10 cellular contexts compared by ENCODE assay signal in the genomic region with DNA sequence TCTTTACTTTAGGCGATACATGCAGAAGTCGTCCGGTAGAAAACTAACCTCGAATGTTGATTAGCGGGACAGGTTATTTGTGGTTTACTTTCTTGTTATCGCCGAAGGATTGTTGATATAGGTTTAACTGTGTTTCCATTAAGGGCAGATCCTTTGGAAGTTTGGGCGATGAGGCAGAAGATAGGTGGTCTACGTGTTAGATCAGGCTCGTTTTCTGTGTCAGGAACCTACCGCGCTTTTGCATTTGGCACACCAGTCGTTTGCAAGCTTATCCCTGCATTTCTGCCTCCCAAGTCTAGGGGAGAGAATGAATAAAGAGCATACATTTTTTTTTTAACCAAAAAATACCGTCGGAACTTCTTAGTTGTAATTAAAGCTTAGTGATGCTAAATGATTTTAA. TPM values are rescaled to one million over a fixed set of nuclear protein-coding genes. Genes with fewer than 3 reads are reported as not detected.
DNase-seq lines count a peak whose midpoint lies in the region; ATAC-seq and TF ChIP-seq lines count a peak whose summit lies in the region.
"Had no signal": no experiment of that assay in that cellular context is flagged by ENCODE, and none has a peak within 500 bp of the region (broad histone marks: within the 10 kb centered on the region; RNA-seq: fewer than 3 reads in every experiment).

No MANE protein-coding gene starts in this region.

- H3K27me3 ChIP-seq in NT2/D1 (ENCODE audit: insufficient read depth, insufficient read length) (no peaks in the 10 kb centered on the region), skeletal muscle tissue (ENCODE audit: control insufficient read depth in 3 of 3, insufficient read depth in 3 of 3, low read length in 3 of 3) (no peaks in the 10 kb centered on the region)

- H3K9ac ChIP-seq in NT2/D1 (ENCODE audit: insufficient read length, low read depth), result peak overlapping the region; percentile 74
- H3K9ac ChIP-seq in skeletal muscle tissue (ENCODE audit: low read depth in 1 of 3, low read length in 3 of 3), result peak overlapping the region in 2 of 3 donors; percentile 99

- H3K27ac Mint-ChIP-seq in activated CD4-positive, alpha-beta T cell treated with anti-CD3 and anti-CD28 coated beads, Interleukin-2, amount 10 ng/mL, durations not matched to agents 24 days and 14 days, result peak overlapping the region; percentile 100

- ATAC-seq in esophagus mucosa, result no peak

- H3K9me3 Mint-ChIP-seq in activated CD4-positive, alpha-beta T cell treated with anti-CD3 and anti-CD28 coated beads, Interleukin-2, amount 10 ng/mL, durations not matched to agents 24 days and 14 days, result no peaks in the 10 kb centered on the region
- H3K9me3 Mint-ChIP-seq: naive B cell had no signal

- H3K4me1 ChIP-seq in NT2/D1 (ENCODE audit: insufficient read depth, insufficient read length) (no peaks in the 10 kb centered on the region), skeletal muscle tissue (ENCODE audit: control insufficient read depth in 3 of 3, insufficient read depth in 3 of 3, low read length in 3 of 3) (peaks cover 0 to 12% (median 7%) of the 10 kb centered on the region in 3 donors)

- H3K36me3 ChIP-seq in NT2/D1 (ENCODE audit: insufficient read depth, insufficient read length, low read length) (no peaks in the 10 kb centered on the region), skeletal muscle tissue (ENCODE audit: control insufficient read depth in 3 of 3, insufficient read depth in 3 of 3, low read length in 3 of 3) (no peaks in the 10 kb centered on the region)

- H3K4me3 Mint-ChIP-seq in activated CD4-positive, alpha-beta T cell treated with anti-CD3 and anti-CD28 coated beads, Interleukin-2, amount 10 ng/mL, durations not matched to agents 24 days and 14 days, result peak overlapping the region; percentile 98

- H3K27me3 Mint-ChIP-seq in activated CD4-positive, alpha-beta T cell treated with anti-CD3 and anti-CD28 coated beads, Interleukin-2, amount 10 ng/mL, durations not matched to agents 24 days and 14 days, result no peaks in the 10 kb centered on the region

- peak overlapping the region; percentile 83 for H3K4me3 ChIP-seq in NT2/D1 (ENCODE audit: insufficient read length, low read depth)
- H3K4me3 ChIP-seq in epithelial cell of esophagus (ENCODE audit: low read length), result peak overlapping the region; percentile 93
- H3K4me3 ChIP-seq in skeletal muscle tissue (ENCODE audit: low read length in 3 of 3), result peak overlapping the region in 2 of 3 donors; percentile 95 to 98

- TF ChIP-seq CTCF in epithelial cell of esophagus (IDR thresholded peaks at IDR 0.05; ENCODE audit: insufficient read depth, low read depth, low read length, missing control alignments), result no peak

- H3K4me1 Mint-ChIP-seq in activated CD4-positive, alpha-beta T cell treated with anti-CD3 and anti-CD28 coated beads, Interleukin-2, amount 10 ng/mL, durations not matched to agents 24 days and 14 days, result peaks cover 11% of the 10 kb centered on the region

- no peak overlapping the region for H3K27ac ChIP-seq in skeletal muscle tissue (ENCODE audit: low read depth, low read length)

- H3K36me3 Mint-ChIP-seq in activated CD4-positive, alpha-beta T cell treated with anti-CD3 and anti-CD28 coated beads, Interleukin-2, amount 10 ng/mL, durations not matched to agents 24 days and 14 days (ENCODE audit: low read depth), result peaks cover 36% of the 10 kb centered on the region
- H3K36me3 Mint-ChIP-seq: naive B cell had no signal

- no peaks in the 10 kb centered on the region for H3K9me3 ChIP-seq in NT2/D1 (ENCODE audit: insufficient read depth, low read length)
- no peaks in the 10 kb centered on the region for H3K9me3 ChIP-seq in skeletal muscle tissue (ENCODE audit: control insufficient read depth in 3 of 3, low read length in 3 of 3)

- intact Hi-C loops in activated CD4-positive, alpha-beta T cell treated with anti-CD3 and anti-CD28 coated beads, Interleukin-2, amount 10 ng/mL, durations not matched to agents 24 days and 14 days (cut with micrococcal nuclease), result loop anchor here (1.0 to 10.0 kb wide), 6 partner anchors 171 to 1439 kb away; a partner anchor contains a TSS

- DNase-seq in activated CD4-positive, alpha-beta T cell treated with anti-CD3 and anti-CD28 coated beads, Interleukin-2, amount 10 ng/mL, durations not matched to agents 24 days and 14 days, result no peak
- DNase-seq in activated CD4-positive, alpha-beta T cell treated with anti-CD3 and anti-CD28 coated beads, Interleukin-2, amount 50 U/mL, for 1 hour, result no peak
- no peak for DNase-seq in NT2/D1 (ENCODE audit: low read depth, low spot score)
- DNase-seq in epithelial cell of esophagus (ENCODE audit: low read depth), result no peak
- no peak for DNase-seq in NCI-H510A (lab: John Stamatoyannopoulos, UW)
- DNase-seq in germinal center (ENCODE audit: low spot score), result no peak
- DNase-seq: Calu3, naive B cell had no signal

RNA-seq across cellular contexts. Expression of a gene that starts 1.2 kb away (rescaled TPM):
- total RNA-seq in activated CD4-positive, alpha-beta T cell treated with anti-CD3 and anti-CD28 coated beads, Interleukin-2, amount 10 ng/mL, durations not matched to agents 24 days and 14 days, result 115 and 126 TPM in 2 replicates
- total RNA-seq in skeletal muscle tissue (63.7 TPM), esophagus mucosa (not detected)
- total RNA-seq: Calu3 had no signal
